ENCODE assay signal across 9 cellular contexts in genomic region chr1:36463773-36464604, GRCh38. TPM values are rescaled to one million over a fixed set of nuclear protein-coding genes. Genes with fewer than 3 reads are reported as not detected.
A peak's percentile ranks its signal among the peaks of the same experiment; 100 is the strongest.
DNase-seq lines count a peak whose midpoint lies in the region; ATAC-seq, FAIRE-seq and TF ChIP-seq lines count a peak whose summit lies in the region.
"Had no signal": no experiment of that assay in that cellular context is flagged by ENCODE, and none has a peak within 500 bp of the region (broad histone marks: within the 10 kb centered on the region; RNA-seq: fewer than 3 reads in every experiment).

Gene MRPS15, minus strand, starts transcription at chr1:36464384. Its CDS starts 109 bp downstream, at chr1:36464275.

- no peaks in the 10 kb centered on the region for H3K9me1 ChIP-seq in keratinocyte (ENCODE audit: control insufficient read depth, extremely low read depth, insufficient read depth, low read length)

- H3K4me1 ChIP-seq in keratinocyte (ENCODE audit: control insufficient read depth, extremely low read depth, insufficient read depth, low read length), result peaks cover 17% of the 10 kb centered on the region

- H3K27ac ChIP-seq in keratinocyte (ENCODE audit: control insufficient read depth, insufficient read depth, low read length), result peak within 1 kb of the TSS; percentile 97

- TF ChIP-seq CTCF in AG09319 (IDR thresholded peaks at IDR 0.05; ENCODE audit: low read depth, low read length) (no peak), keratinocyte (optimal IDR thresholded peaks at IDR 0.05 in 1 of 3, IDR thresholded peaks at IDR 0.05 in 1 of 3, conservative IDR thresholded peaks at IDR 0.05 in 1 of 3; ENCODE audit: extremely low read depth in 1 of 3, insufficient read depth in 2 of 3, low read length in 3 of 3) (no peak)

- peak within 1 kb of the TSS; percentile 99 for H3K4me2 ChIP-seq in keratinocyte (ENCODE audit: control insufficient read depth, extremely low read depth, insufficient read depth, low read depth, low read length)

- dilution Hi-C loops in keratinocyte (cut with MboI; ENCODE audit: extremely low pct_ligation_motif_present, low sequenced_read_pairs), result no loop called here

- DNase-seq in AG09319 (ENCODE audit: extremely low read depth, low read depth) (peak; percentile 83), NCI-H446 treated with DMSO at 0.1 percent for 48 hours (lab: John Stamatoyannopoulos, UW) (peak; percentile 88), cerebellar nuclear complex (lab: John Stamatoyannopoulos, UW) (peak; percentile 50 to 89), keratinocyte (ENCODE audit: low read depth, low spot score) (peak; percentile 69)
- peak; percentile 95 for DNase-seq in activated CD4-positive, CD25-positive, alpha-beta regulatory T cell treated with anti-CD3 and anti-CD28 coated beads, Interleukin-2, amount 50 U/mL, for 72 hours
- peak; percentile 82 to 93 for DNase-seq in stimulated activated CD4-positive, alpha-beta T cell treated with anti-CD3 and anti-CD28 coated beads, Interleukin-15, amount 100 ng/mL, for 1 hour (ENCODE audit: low read depth in 1 of 2, low spot score in 1 of 2)

- H3K36me3 ChIP-seq in keratinocyte (ENCODE audit: control insufficient read depth in 2 of 2, extremely low read depth in 1 of 2, insufficient read depth in 2 of 2, low read length in 2 of 2), result peaks cover 17 to 24% of the 10 kb centered on the region in 2 experiments

- H4K20me1 ChIP-seq in keratinocyte (ENCODE audit: control insufficient read depth, extremely low read depth, insufficient read depth, low read length), result no peaks in the 10 kb centered on the region

- ATAC-seq in GM19035 (IDR thresholded peaks at IDR 0.05; ENCODE audit: unreplicated experiment) (peak; percentile 94), HG03354 (IDR thresholded peaks at IDR 0.05; ENCODE audit: poor library complexity, severe bottlenecking, unreplicated experiment) (peak; percentile 97)

- peaks cover 17% of the 10 kb centered on the region for H3K79me2 ChIP-seq in keratinocyte (ENCODE audit: control insufficient read depth, insufficient read depth, low read length)

- peak within 1 kb of the TSS; percentile 99 for H3K9ac ChIP-seq in keratinocyte (ENCODE audit: control insufficient read depth, extremely low read depth, insufficient read depth, low read length)

- FAIRE-seq in keratinocyte (lab: Jason Lieb, UNC), result peak; percentile 94
- FAIRE-seq: colon had no signal

- peak within 1 kb of the TSS; percentile 81 for H2AFZ ChIP-seq in keratinocyte (ENCODE audit: control insufficient read depth, low read length)

- H3K27me3 ChIP-seq in keratinocyte (ENCODE audit: control insufficient read depth, extremely low read depth, insufficient read depth, low read length), result no peaks in the 10 kb centered on the region

- H3K9me3 ChIP-seq in keratinocyte (ENCODE audit: control insufficient read depth, low read depth, low read length), result no peaks in the 10 kb centered on the region

- peak within 1 kb of the TSS; percentile 76 to 99 (median 99) for H3K4me3 ChIP-seq in keratinocyte (ENCODE audit: control insufficient read depth in 2 of 3, extremely low read depth in 1 of 3, insufficient read depth in 2 of 3, low read depth in 1 of 3, low read length in 3 of 3)

RNA-seq across cellular contexts. Expression of gene MRPS15, which starts in this region (rescaled TPM):
- 74.2 to 133 TPM (median 130 TPM) in 3 replicates for polyA plus RNA-seq in keratinocyte
- 98.8 TPM for polyA plus RNA-seq in keratinocyte (2011; ENCODE audit: low read depth)
- 127 and 178 TPM in 2 replicates for polyA plus RNA-seq in keratinocyte (2011; cell fraction: cytosol; rRNA removed)
- polyA plus RNA-seq in keratinocyte (2011; cell fraction: nucleus; rRNA removed), result 46.1 and 50.4 TPM in 2 replicates
- 60.5 and 118 TPM in 2 replicates for polyA plus RNA-seq in keratinocyte (2012; ENCODE audit: low replicate concordance)
- 11.5 to 46.4 TPM (median 28.0 TPM) in 3 replicates for polyA minus RNA-seq in keratinocyte
- polyA minus RNA-seq in keratinocyte (2011; cell fraction: cytosol; rRNA and poly(A)+ RNA removed), result 35.3 TPM
- 8.8 and 10.9 TPM in 2 replicates for polyA minus RNA-seq in keratinocyte (2011; cell fraction: nucleus; rRNA and poly(A)+ RNA removed)

Comparison
In these comparisons a context has a peak if more than half of its experiments do, and no peak if none do; other contexts are left out.
1. Peak in every context shown above with its lines: DNase-seq, ATAC-seq, H3K4me3 ChIP-seq and H3K27ac ChIP-seq.